13 cellular contexts compared by ENCODE assay signal in the genomic region with DNA sequence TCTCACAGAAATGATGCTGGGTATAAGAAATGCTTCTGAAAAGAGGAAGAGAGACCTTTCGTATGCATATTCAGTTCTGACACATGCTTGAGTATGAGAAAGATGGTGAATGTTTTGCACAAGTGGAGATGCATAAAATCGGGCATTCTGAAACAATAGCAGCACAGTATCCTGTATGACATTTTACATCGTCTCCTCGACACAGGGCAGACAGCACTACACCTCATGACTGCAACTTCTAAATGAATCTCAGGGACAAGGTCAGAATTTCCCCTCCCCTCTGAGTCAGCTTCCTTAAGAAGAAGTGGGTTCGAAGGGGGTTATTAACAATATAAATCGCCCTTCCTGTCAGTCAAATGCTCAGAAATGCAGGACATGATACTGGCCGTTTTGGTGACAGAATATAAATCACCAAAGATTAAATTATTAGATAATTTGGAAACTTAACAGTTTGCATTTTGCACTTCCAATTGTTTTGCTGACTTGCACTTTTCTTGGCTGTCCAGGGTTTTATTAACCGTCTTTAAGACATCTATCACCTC. TPM values are rescaled to one million over a fixed set of nuclear protein-coding genes. Genes with fewer than 3 reads are reported as not detected.
A peak's percentile ranks its signal among the peaks of the same experiment; 100 is the strongest.
DNase-seq lines count a peak whose midpoint lies in the region; ATAC-seq, FAIRE-seq and TF ChIP-seq lines count a peak whose summit lies in the region.
"Had no signal": no experiment of that assay in that cellular context is flagged by ENCODE, and none has a peak within 500 bp of the region (broad histone marks: within the 10 kb centered on the region; RNA-seq: fewer than 3 reads in every experiment).

No MANE protein-coding gene starts in this region.

- peaks cover under 1% of the 10 kb centered on the region; the same call in 1 of the 2 replicates for H3K79me2 ChIP-seq in GM12878 (ENCODE audit: control insufficient read depth, insufficient read depth, low read length)

- no peaks in the 10 kb centered on the region for H3K4me1 Mint-ChIP-seq in activated T-helper 1 cell treated with anti-CD3 and anti-CD28 coated beads, Interleukin-12 subunit alpha, Interleukin-12 subunit beta, Interleukin-2, Interleukin-4 antibody, amounts not matched to agents 30 ng/mL and 10 ng/mL and 1 ng/mL, durations not matched to agents 14 hours and 24 hours and 36 hours (ENCODE audit: low read depth)

- H3K4me2 ChIP-seq in GM12878 (ENCODE audit: control insufficient read depth, insufficient read depth) = peak overlapping the region; percentile 31

- in situ Hi-C loops in GM12878 (cut with MboI) = no loop called here
- in situ Hi-C loops in GM13977 (cut with MboI; ENCODE audit: low pct_unique_long_range_greater_than_20kb, low sequenced_read_pairs, unreplicated experiment) = no loop called here

- FAIRE-seq in GM12878 (lab: Jason Lieb, UNC) = peak; percentile 94

- H3K9me3 ChIP-seq in GM12878 (replicated peaks; ENCODE audit: control insufficient read depth, insufficient read depth, low read length) = no peaks in the 10 kb centered on the region
- H3K9me3 ChIP-seq: lower lobe of right lung had no signal

- no peaks in the 10 kb centered on the region for H3K9me3 Mint-ChIP-seq in activated T-helper 1 cell treated with anti-CD3 and anti-CD28 coated beads, Interleukin-12 subunit alpha, Interleukin-12 subunit beta, Interleukin-2, Interleukin-4 antibody, amounts not matched to agents 30 ng/mL and 10 ng/mL and 1 ng/mL, durations not matched to agents 14 hours and 24 hours and 36 hours
- H3K9me3 Mint-ChIP-seq: CD8-positive, alpha-beta memory T cell had no signal

- H2AFZ ChIP-seq in GM12878 (ENCODE audit: control insufficient read depth, low read depth, low read length) = peak overlapping the region; percentile 48; the same call in 1 of the 2 replicates

- H3K27ac Mint-ChIP-seq in activated T-helper 1 cell treated with anti-CD3 and anti-CD28 coated beads, Interleukin-12 subunit alpha, Interleukin-12 subunit beta, Interleukin-2, Interleukin-4 antibody, amounts not matched to agents 30 ng/mL and 10 ng/mL and 1 ng/mL, durations not matched to agents 14 hours and 24 hours and 36 hours = no peak overlapping the region

- H3K4me3 ChIP-seq in GM12878 = no peak overlapping the region
- H3K4me3 ChIP-seq: lower lobe of right lung had no signal

- H3K27me3 ChIP-seq in GM12878 (replicated peaks in 1 of 2; ENCODE audit: control insufficient read depth in 2 of 2, insufficient read depth in 2 of 2, low read length in 1 of 2) = no peaks in the 10 kb centered on the region

- no peaks in the 10 kb centered on the region for H3K36me3 Mint-ChIP-seq in activated T-helper 1 cell treated with anti-CD3 and anti-CD28 coated beads, Interleukin-12 subunit alpha, Interleukin-12 subunit beta, Interleukin-2, Interleukin-4 antibody, amounts not matched to agents 30 ng/mL and 10 ng/mL and 1 ng/mL, durations not matched to agents 14 hours and 24 hours and 36 hours (ENCODE audit: low read depth)

- TF ChIP-seq EP300 in GM12878 (IDR thresholded peaks at IDR 0.05; ENCODE audit: borderline replicate concordance in 1 of 2, control insufficient read depth in 1 of 2, low read depth in 2 of 2, low read length in 2 of 2) = no peak

- SMC1A ChIA-PET in GM12878 (lab: Charles Lee; ENCODE audit: uncharacterized antibody, unreplicated experiment) = no interaction called here

- peak; percentile 97 for ATAC-seq in GM18502 (IDR thresholded peaks at IDR 0.05; ENCODE audit: poor library complexity, unreplicated experiment)
- ATAC-seq in HG03097 (IDR thresholded peaks at IDR 0.05; ENCODE audit: low FRiP score, unreplicated experiment) = peak; percentile 82
- ATAC-seq in GM12878 = peak; percentile 93
- ATAC-seq in sciatic nerve = no peak
- ATAC-seq: lower lobe of right lung, right cardiac atrium had no signal

- no peaks in the 10 kb centered on the region for H3K36me3 ChIP-seq in GM12878 (ENCODE audit: control insufficient read depth in 2 of 2, insufficient read depth in 2 of 2, low read length in 1 of 2)
- H3K36me3 ChIP-seq: lower lobe of right lung had no signal

- no peak overlapping the region for H3K4me3 Mint-ChIP-seq in activated T-helper 1 cell treated with anti-CD3 and anti-CD28 coated beads, Interleukin-12 subunit alpha, Interleukin-12 subunit beta, Interleukin-2, Interleukin-4 antibody, amounts not matched to agents 30 ng/mL and 10 ng/mL and 1 ng/mL, durations not matched to agents 14 hours and 24 hours and 36 hours
- H3K4me3 Mint-ChIP-seq: CD8-positive, alpha-beta memory T cell had no signal

- no peaks in the 10 kb centered on the region for H4K20me1 ChIP-seq in GM12878 (ENCODE audit: control insufficient read depth, insufficient read depth)

- intact Hi-C loops in GM12878 (cut with micrococcal nuclease; ENCODE audit: unreplicated experiment) (no loop called here), sciatic nerve (cut with DNase I) (no loop called here)
- intact Hi-C loops in activated T-helper 1 cell treated with anti-CD3 and anti-CD28 coated beads, Interleukin-12 subunit alpha, Interleukin-12 subunit beta, Interleukin-2, Interleukin-4 antibody, amounts not matched to agents 30 ng/mL and 10 ng/mL and 1 ng/mL, durations not matched to agents 14 hours and 24 hours and 36 hours (cut with micrococcal nuclease) = no loop called here

- BruUV-seq in GM12878 (replicated peaks; lab: Mats Ljungman, UMichigan) = no TSS peak

- POLR2A ChIA-PET in GM12878 (lab: Charles Lee) = no interaction called here

- WGBS in GM12878 (ENCODE audit: insufficient coverage, insufficient replicate concordance, low lambda C conversion rate, missing lambda C conversion rate) = 22% methylated on average over 8 of the region's 8 CpGs

- no peak for TF ChIP-seq POLR2A in GM12878 (IDR thresholded peaks at IDR 0.05; ENCODE audit: low read depth, low read length)

- TF ChIP-seq CTCF in GM20000 (IDR thresholded peaks at IDR 0.05; ENCODE audit: extremely low read depth, missing control alignments) (no peak), GM12878 (IDR thresholded peaks at IDR 0.05 in 2 of 3, conservative IDR thresholded peaks at IDR 0.05 in 1 of 3; ENCODE audit: control insufficient read depth in 2 of 3, extremely low read depth in 1 of 3, insufficient read depth in 1 of 3, low read depth in 3 of 3, low read length in 3 of 3) (no peak), GM13977 (IDR thresholded peaks at IDR 0.05; ENCODE audit: extremely low read depth, insufficient read depth, missing control alignments) (no peak)

- peak overlapping the region; percentile 50 for H3K27ac ChIP-seq in GM12878 (ENCODE audit: control insufficient read depth, insufficient read depth)
- H3K27ac ChIP-seq: lower lobe of right lung had no signal

- CTCF ChIA-PET in GM12878 (lab: Yijun Ruan, JAX) = no interaction called here

- no peak overlapping the region for H3K9ac ChIP-seq in GM12878 (ENCODE audit: control insufficient read depth, insufficient read depth, low read length)

- no peak for TF ChIP-seq RAD21 in GM12878 (IDR thresholded peaks at IDR 0.05; ENCODE audit: insufficient read depth, low read depth, low read length)

- H3K27me3 Mint-ChIP-seq in activated T-helper 1 cell treated with anti-CD3 and anti-CD28 coated beads, Interleukin-12 subunit alpha, Interleukin-12 subunit beta, Interleukin-2, Interleukin-4 antibody, amounts not matched to agents 30 ng/mL and 10 ng/mL and 1 ng/mL, durations not matched to agents 14 hours and 24 hours and 36 hours (ENCODE audit: insufficient read depth) = no peaks in the 10 kb centered on the region
- H3K27me3 Mint-ChIP-seq: CD8-positive, alpha-beta memory T cell had no signal

- peak; percentile 45 for DNase-seq in GM20000 (ENCODE audit: low spot score)
- peak; percentile 48 for DNase-seq in GM12878 (ENCODE audit: low read depth, low spot score)
- DNase-seq in sciatic nerve (ENCODE audit: low spot score) = no peak
- no peak for DNase-seq in activated T-helper 1 cell treated with anti-CD3 and anti-CD28 coated beads, Interleukin-12 subunit alpha, Interleukin-12 subunit beta, Interleukin-2, Interleukin-4 antibody, amounts not matched to agents 30 ng/mL and 10 ng/mL and 1 ng/mL, durations not matched to agents 14 hours and 24 hours and 36 hours (ENCODE audit: low spot score)
- DNase-seq in 8988T = no peak
- DNase-seq in GM13977 (ENCODE audit: low spot score) = no peak
- DNase-seq: caudate nucleus; CD8-positive, alpha-beta memory T cell; foreskin fibroblast; lower lobe of right lung; right cardiac atrium had no signal

- H3K4me1 ChIP-seq in GM12878 (ENCODE audit: control insufficient read depth, insufficient read depth, low read length) = peaks cover 12% of the 10 kb centered on the region

- RAD21 ChIA-PET in GM12878 (lab: Charles Lee; ENCODE audit: unreplicated experiment) = no interaction called here

RNA-seq across cellular contexts. Expression of a gene that starts 57.1 kb away (rescaled TPM):
- 7.5 TPM in 2 replicates for total RNA-seq in GM12878 (2013; cell fraction: nucleolus; rRNA removed)
- 8.3 and 8.7 TPM in 2 replicates for total RNA-seq in GM12878 (2014; rRNA removed)
- 5.8 and 6.2 TPM in 2 replicates for total RNA-seq in GM12878 (2014; rRNA removed; fragmentation: Illumina TruSeq; extraction: Trizol)
- total RNA-seq in GM12878 (2021) = 14.0 and 15.2 TPM in 2 replicates
- polyA plus RNA-seq in GM12878 (2011; ENCODE audit: low read depth) = 2.4 TPM
- 2.8 and 4.0 TPM in 2 replicates for polyA plus RNA-seq in GM12878 (2011; rRNA removed)
- polyA plus RNA-seq in GM12878 (2011; cell fraction: cytosol; rRNA removed) = 4.4 and 4.8 TPM in 2 replicates
- 5.2 and 7.7 TPM in 2 replicates for polyA plus RNA-seq in GM12878 (2011; cell fraction: nucleus; rRNA removed)
- 4.3 and 5.1 TPM in 2 replicates for polyA plus RNA-seq in GM12878 (2012)
- 5.3 and 7.1 TPM in 2 replicates for polyA plus RNA-seq in GM12878 (2014; fragmentation: Illumina TruSeq; extraction: Trizol)
- 1 to 10 TPM; 2.2 to 2.9 TPM for polyA plus RNA-seq in GM12878 (2014; fragmentation: Nextera tagmentation; extraction: Ambion mirVana)
- polyA plus RNA-seq in GM12878 (2014; rRNA removed) = 6.7 and 7.9 TPM in 2 replicates
- polyA plus RNA-seq in GM12878 (2016; fragmentation: Nextera tagmentation; extraction: Ambion mirVana) = 1 to 10 TPM; 2.4 to 2.8 TPM
- 4.9 and 6.4 TPM in 2 replicates for polyA minus RNA-seq in GM12878 (2011; rRNA and poly(A)+ RNA removed)
- polyA minus RNA-seq in GM12878 (2011; cell fraction: cytosol; rRNA and poly(A)+ RNA removed) = 5.1 and 5.2 TPM in 2 replicates
- 4.1 and 7.7 TPM in 2 replicates for polyA minus RNA-seq in GM12878 (2011; cell fraction: nucleus; rRNA and poly(A)+ RNA removed)
- total RNA-seq in sciatic nerve = 25.4 TPM
- total RNA-seq in activated T-helper 1 cell treated with anti-CD3 and anti-CD28 coated beads, Interleukin-12 subunit alpha, Interleukin-12 subunit beta, Interleukin-2, Interleukin-4 antibody, amounts not matched to agents 30 ng/mL and 10 ng/mL and 1 ng/mL, durations not matched to agents 14 hours and 24 hours and 36 hours = 12.7 and 13.5 TPM in 2 replicates

RNA-seq across cellular contexts. Expression of a gene that starts 58.8 kb away (rescaled TPM):
- total RNA-seq in GM12878 (2013; cell fraction: nucleolus; rRNA removed) = 18.9 and 21.4 TPM in 2 replicates
- total RNA-seq in GM12878 (2014; rRNA removed) (8.7 and 15.1 TPM in 2 replicates), GM12878 (2014; rRNA removed; fragmentation: Illumina TruSeq; extraction: Trizol) (12.2 and 13.2 TPM in 2 replicates), GM12878 (2021) (44.9 and 45.1 TPM in 2 replicates), sciatic nerve (31.6 TPM)
- 7.0 TPM for polyA plus RNA-seq in GM12878 (2011; ENCODE audit: low read depth)
- polyA plus RNA-seq in GM12878 (2011; rRNA removed) (63.9 and 69.8 TPM in 2 replicates), GM12878 (2014; fragmentation: Illumina TruSeq; extraction: Trizol) (29.5 and 30.4 TPM in 2 replicates), GM12878 (2014; fragmentation: Nextera tagmentation; extraction: Ambion mirVana) (1 to 10 TPM; 6.2 to 8.8 TPM), GM12878 (2014; rRNA removed) (29.2 and 34.8 TPM in 2 replicates), GM12878 (2016; fragmentation: Nextera tagmentation; extraction: Ambion mirVana) (10 to 100 TPM; 21.8 to 22.0 TPM)
- polyA plus RNA-seq in GM12878 (2011; cell fraction: cytosol; rRNA removed) = 52.5 and 53.4 TPM in 2 replicates
- 87.8 and 88.3 TPM in 2 replicates for polyA plus RNA-seq in GM12878 (2011; cell fraction: nucleus; rRNA removed)
- 16.7 and 18.1 TPM in 2 replicates for polyA plus RNA-seq in GM12878 (2012)
- 57.6 and 90.8 TPM in 2 replicates for polyA minus RNA-seq in GM12878 (2011; rRNA and poly(A)+ RNA removed)
- 15.9 and 22.5 TPM in 2 replicates for polyA minus RNA-seq in GM12878 (2011; cell fraction: cytosol; rRNA and poly(A)+ RNA removed)
- polyA minus RNA-seq in GM12878 (2011; cell fraction: nucleus; rRNA and poly(A)+ RNA removed) = 34.7 and 50.0 TPM in 2 replicates
- 19.1 and 23.3 TPM in 2 replicates for total RNA-seq in activated T-helper 1 cell treated with anti-CD3 and anti-CD28 coated beads, Interleukin-12 subunit alpha, Interleukin-12 subunit beta, Interleukin-2, Interleukin-4 antibody, amounts not matched to agents 30 ng/mL and 10 ng/mL and 1 ng/mL, durations not matched to agents 14 hours and 24 hours and 36 hours

Comparison
In these comparisons a context has a peak if more than half of its experiments do, and no peak if none do; other contexts are left out.
1. DNase-seq: peak in GM20000 (single experiment) and GM12878 (single experiment); none in sciatic nerve (single experiment), activated T-helper 1 cell treated with anti-CD3 and anti-CD28 coated beads, Interleukin-12 subunit alpha, Interleukin-12 subunit beta, Interleukin-2, Interleukin-4 antibody, amounts not matched to agents 30 ng/mL and 10 ng/mL and 1 ng/mL, durations not matched to agents 14 hours and 24 hours and 36 hours (single experiment), 8988T (single experiment) and GM13977 (single experiment).